Comparison of ENCODE assay signal across 9 cellular contexts in genomic region chr12:24839268-24839791, GRCh38.
A peak's percentile ranks its signal among the peaks of the same experiment; 100 is the strongest.
DNase-seq lines count a peak whose midpoint lies in the region; ATAC-seq and TF ChIP-seq lines count a peak whose summit lies in the region.
"Had no signal": no experiment of that assay in that cellular context is flagged by ENCODE, and none has a peak within 500 bp of the region (broad histone marks: within the 10 kb centered on the region; RNA-seq: fewer than 3 reads in every experiment).

No MANE protein-coding gene starts in this region.

- no peaks in the 10 kb centered on the region for H3K9me3 ChIP-seq in neural progenitor cell (ENCODE audit: low read depth)
- H3K9me3 ChIP-seq: A549 had no signal

- H3K36me3 Mint-ChIP-seq in activated naive CD4-positive, alpha-beta T cell treated with anti-CD3 and anti-CD28 coated beads for 36 hours (ENCODE audit: low read depth), result no peaks in the 10 kb centered on the region
- peaks cover 26% of the 10 kb centered on the region for H3K36me3 Mint-ChIP-seq in neural progenitor cell

- H3K4me1 Mint-ChIP-seq in activated naive CD4-positive, alpha-beta T cell treated with anti-CD3 and anti-CD28 coated beads for 36 hours (ENCODE audit: low read depth), result peaks cover 30% of the 10 kb centered on the region
- H3K4me1 Mint-ChIP-seq in neural progenitor cell, result no peaks in the 10 kb centered on the region

- H3K27me3 ChIP-seq in neural progenitor cell, result no peaks in the 10 kb centered on the region

- no peak overlapping the region for H3K4me3 Mint-ChIP-seq in activated naive CD4-positive, alpha-beta T cell treated with anti-CD3 and anti-CD28 coated beads for 36 hours
- H3K4me3 Mint-ChIP-seq in neural progenitor cell, result no peak overlapping the region

- peaks cover 9% of the 10 kb centered on the region for H3K27me3 Mint-ChIP-seq in activated naive CD4-positive, alpha-beta T cell treated with anti-CD3 and anti-CD28 coated beads for 36 hours (ENCODE audit: low read depth)
- no peaks in the 10 kb centered on the region for H3K27me3 Mint-ChIP-seq in neural progenitor cell (ENCODE audit: insufficient read depth, low read depth)

- H3K9me3 Mint-ChIP-seq in activated naive CD4-positive, alpha-beta T cell treated with anti-CD3 and anti-CD28 coated beads for 36 hours, result peaks cover 1% of the 10 kb centered on the region
- H3K9me3 Mint-ChIP-seq in neural progenitor cell, result no peaks in the 10 kb centered on the region

- peak overlapping the region; percentile 83 for H3K27ac Mint-ChIP-seq in activated naive CD4-positive, alpha-beta T cell treated with anti-CD3 and anti-CD28 coated beads for 36 hours
- no peak overlapping the region for H3K27ac Mint-ChIP-seq in neural progenitor cell

- H3K4me2 ChIP-seq in neural progenitor cell, result no peak overlapping the region
- H3K4me2 ChIP-seq: A549 had no signal

- no peak overlapping the region for H2AFZ ChIP-seq in neural progenitor cell (replicated peaks)

- CTCF ChIA-PET in activated naive CD4-positive, alpha-beta T cell treated with anti-CD3 and anti-CD28 coated beads for 36 hours (lab: Charles Lee), result interaction anchor here (0.7 to 3.7 kb wide), 4 partner anchors 13 to 108 kb away, joined by 3 to 27 read pairs (median 4); no protein-coding TSS in a partner anchor

- peaks cover 15% of the 10 kb centered on the region for H3K36me3 ChIP-seq in neural progenitor cell

- no peaks in the 10 kb centered on the region for H3K79me2 ChIP-seq in neural progenitor cell (ENCODE audit: low read depth)

- no peaks in the 10 kb centered on the region for H3K4me1 ChIP-seq in neural progenitor cell
- H3K4me1 ChIP-seq: A549 had no signal

- peak; percentile 49 to 65 for DNase-seq in activated CD4-positive, alpha-beta T cell treated with anti-CD3 and anti-CD28 coated beads for 24 hours (ENCODE audit: low read depth in 2 of 2)
- no peak for DNase-seq in activated CD4-positive, alpha-beta T cell treated with anti-CD3 and anti-CD28 coated beads for 1 hour
- DNase-seq in activated naive CD4-positive, alpha-beta T cell treated with anti-CD3 and anti-CD28 coated beads for 36 hours, result peak; percentile 90
- peak; percentile 64 for DNase-seq in stimulated activated CD4-positive, alpha-beta T cell treated with anti-CD3 and anti-CD28 coated beads, Interleukin-4, amount 100 ng/mL, for 1 hour
- DNase-seq in omental fat pad (ENCODE audit: low spot score), result no peak
- DNase-seq in neural progenitor cell (ENCODE audit: low spot score), result no peak
- no peak for DNase-seq in COLO668 (lab: John Stamatoyannopoulos, UW; ENCODE audit: unreplicated experiment)

- no peaks in the 10 kb centered on the region for H4K20me1 ChIP-seq in neural progenitor cell (ENCODE audit: low read depth)

- ATAC-seq in HG03196 (IDR thresholded peaks at IDR 0.05; ENCODE audit: unreplicated experiment) (peak; percentile 91), omental fat pad (ENCODE audit: low FRiP score) (no peak)
- ATAC-seq: A549 had no signal

- TF ChIP-seq CTCF in omental fat pad (IDR thresholded peaks at IDR 0.05) (no peak), neural progenitor cell (IDR thresholded peaks at IDR 0.05) (no peak)

- no peak overlapping the region for H3K9ac ChIP-seq in neural progenitor cell

- no peaks in the 10 kb centered on the region for H3F3A ChIP-seq in neural progenitor cell (ENCODE audit: low read depth)

- H3K27ac ChIP-seq in neural progenitor cell, result no peak overlapping the region
- H3K27ac ChIP-seq: A549 had no signal

- no peak overlapping the region for H3K4me3 ChIP-seq in neural progenitor cell
- H3K4me3 ChIP-seq: A549 had no signal

- intact Hi-C loops in activated naive CD4-positive, alpha-beta T cell treated with anti-CD3 and anti-CD28 coated beads for 36 hours (cut with micrococcal nuclease), result loop anchor here (1.0 to 10.0 kb wide), 22 partner anchors 17 to 1910 kb away; a partner anchor contains a TSS

Comparison
In these comparisons a context has a peak if more than half of its experiments do, and no peak if none do; other contexts are left out.
1. DNase-seq: peak in activated CD4-positive, alpha-beta T cell treated with anti-CD3 and anti-CD28 coated beads for 24 hours (2 of 2), activated naive CD4-positive, alpha-beta T cell treated with anti-CD3 and anti-CD28 coated beads for 36 hours (single experiment) and stimulated activated CD4-positive, alpha-beta T cell treated with anti-CD3 and anti-CD28 coated beads, Interleukin-4, amount 100 ng/mL, for 1 hour (single experiment); none in activated CD4-positive, alpha-beta T cell treated with anti-CD3 and anti-CD28 coated beads for 1 hour (single experiment), omental fat pad (single experiment), neural progenitor cell (single experiment) and COLO668 (single experiment).